ENCODE assay signal across 8 cellular contexts in genomic region chr17:81398170-81398854, GRCh38. TPM values are rescaled to one million over a fixed set of nuclear protein-coding genes. Genes with fewer than 3 reads are reported as not detected.
DNase-seq lines count a peak whose midpoint lies in the region; ATAC-seq, FAIRE-seq and TF ChIP-seq lines count a peak whose summit lies in the region.

No MANE protein-coding gene starts in this region.

- dilution Hi-C loops in keratinocyte (cut with MboI; ENCODE audit: extremely low pct_ligation_motif_present, low sequenced_read_pairs): no loop called here

- no peaks in the 10 kb centered on the region for H3K9me1 ChIP-seq in keratinocyte (ENCODE audit: control insufficient read depth, extremely low read depth, insufficient read depth, low read length)

- H3K9me3 Mint-ChIP-seq in activated CD4-positive, alpha-beta T cell treated with anti-CD3 and anti-CD28 coated beads, Interleukin-2, amount 10 ng/mL, durations not matched to agents 24 days and 14 days: no peaks in the 10 kb centered on the region

- H3K9ac ChIP-seq in adipocyte (ENCODE audit: low read length) (peak overlapping the region; percentile 97), keratinocyte (ENCODE audit: control insufficient read depth, extremely low read depth, insufficient read depth, low read length) (peak overlapping the region; percentile 89), subcutaneous abdominal adipose tissue (ENCODE audit: low read length in 5 of 5) (peak overlapping the region in 4 of 5 donors; percentile 44 to 82 (median 72))

- H3K4me1 ChIP-seq in adipocyte (ENCODE audit: control insufficient read depth, insufficient read depth, low read length) (peaks cover 40% of the 10 kb centered on the region), keratinocyte (ENCODE audit: control insufficient read depth, extremely low read depth, insufficient read depth, low read length) (peaks cover 33% of the 10 kb centered on the region), subcutaneous abdominal adipose tissue (ENCODE audit: control insufficient read depth in 5 of 5, insufficient read depth in 5 of 5, low read length in 5 of 5) (peaks cover 13 to 79% (median 66%) of the 10 kb centered on the region in 5 donors)

- intact Hi-C loops in activated CD4-positive, alpha-beta T cell treated with anti-CD3 and anti-CD28 coated beads, Interleukin-2, amount 10 ng/mL, durations not matched to agents 24 days and 14 days (cut with micrococcal nuclease): loop anchor here (5.0 to 10.0 kb wide), 2 partner anchors 84 to 1584 kb away; no protein-coding TSS in a partner anchor

- H3K27ac ChIP-seq in keratinocyte (ENCODE audit: control insufficient read depth, insufficient read depth, low read length) (peak overlapping the region; percentile 82), subcutaneous abdominal adipose tissue (ENCODE audit: low read depth, low read length) (peak overlapping the region; percentile 87)

- H3K4me3 ChIP-seq in adipocyte (ENCODE audit: low read length) (peak overlapping the region; percentile 90), keratinocyte (ENCODE audit: control insufficient read depth in 2 of 3, extremely low read depth in 1 of 3, insufficient read depth in 2 of 3, low read depth in 1 of 3, low read length in 3 of 3) (peak overlapping the region; percentile 63 to 81 (median 77)), subcutaneous abdominal adipose tissue (ENCODE audit: low read depth in 1 of 5, low read length in 5 of 5) (peak overlapping the region; percentile 64 to 82 (median 74))

- H3K36me3 Mint-ChIP-seq in activated CD4-positive, alpha-beta T cell treated with anti-CD3 and anti-CD28 coated beads, Interleukin-2, amount 10 ng/mL, durations not matched to agents 24 days and 14 days (ENCODE audit: low read depth): peaks cover 5% of the 10 kb centered on the region

- no peak for ATAC-seq in HG03457 (IDR thresholded peaks at IDR 0.05; ENCODE audit: unreplicated experiment)

- no peak for DNase-seq in activated CD4-positive, alpha-beta T cell treated with anti-CD3 and anti-CD28 coated beads, Interleukin-2, amount 10 ng/mL, durations not matched to agents 24 days and 14 days
- DNase-seq in activated CD4-positive, alpha-beta T cell treated with anti-CD3 and anti-CD28 coated beads for 1 hour: no peak
- DNase-seq in adipocyte (ENCODE audit: low read depth) (no peak), keratinocyte (ENCODE audit: low read depth, low spot score) (no peak), SHP77 (lab: John Stamatoyannopoulos, UW) (no peak), SIG-M5 (lab: John Stamatoyannopoulos, UW) (no peak)

- peak overlapping the region; percentile 95 for H3K4me2 ChIP-seq in keratinocyte (ENCODE audit: control insufficient read depth, extremely low read depth, insufficient read depth, low read depth, low read length)

- FAIRE-seq in keratinocyte (lab: Jason Lieb, UNC): no peak

- H3K27me3 ChIP-seq in adipocyte (replicated peaks; ENCODE audit: control insufficient read depth, insufficient read depth, low read length) (no peaks in the 10 kb centered on the region), keratinocyte (ENCODE audit: control insufficient read depth, extremely low read depth, insufficient read depth, low read length) (no peaks in the 10 kb centered on the region), subcutaneous abdominal adipose tissue (ENCODE audit: control insufficient read depth in 5 of 5, insufficient read depth in 4 of 5, low read length in 5 of 5) (no peaks in the 10 kb centered on the region)

- TF ChIP-seq CTCF in keratinocyte (optimal IDR thresholded peaks at IDR 0.05 in 1 of 3, IDR thresholded peaks at IDR 0.05 in 1 of 3, conservative IDR thresholded peaks at IDR 0.05 in 1 of 3; ENCODE audit: extremely low read depth in 1 of 3, insufficient read depth in 2 of 3, low read length in 3 of 3): no peak

- H3K4me3 Mint-ChIP-seq in activated CD4-positive, alpha-beta T cell treated with anti-CD3 and anti-CD28 coated beads, Interleukin-2, amount 10 ng/mL, durations not matched to agents 24 days and 14 days: peak overlapping the region; percentile 84

- H4K20me1 ChIP-seq in keratinocyte (ENCODE audit: control insufficient read depth, extremely low read depth, insufficient read depth, low read length): no peaks in the 10 kb centered on the region

- peak overlapping the region; percentile 5 for H2AFZ ChIP-seq in keratinocyte (ENCODE audit: control insufficient read depth, low read length)

- peak overlapping the region; percentile 65 for H3K27ac Mint-ChIP-seq in activated CD4-positive, alpha-beta T cell treated with anti-CD3 and anti-CD28 coated beads, Interleukin-2, amount 10 ng/mL, durations not matched to agents 24 days and 14 days

- H3K79me2 ChIP-seq in keratinocyte (ENCODE audit: control insufficient read depth, insufficient read depth, low read length): peaks cover 43% of the 10 kb centered on the region

- no peaks in the 10 kb centered on the region for H3K36me3 ChIP-seq in adipocyte (ENCODE audit: control insufficient read depth, insufficient read depth, low read length, severe bottlenecking)
- H3K36me3 ChIP-seq in keratinocyte (ENCODE audit: control insufficient read depth in 2 of 2, extremely low read depth in 1 of 2, insufficient read depth in 2 of 2, low read length in 2 of 2): no peaks in the 10 kb centered on the region
- H3K36me3 ChIP-seq in subcutaneous abdominal adipose tissue (ENCODE audit: control insufficient read depth in 5 of 5, insufficient read depth in 5 of 5, low read length in 5 of 5): no peaks in the 10 kb centered on the region

- peaks cover 17% of the 10 kb centered on the region for H3K4me1 Mint-ChIP-seq in activated CD4-positive, alpha-beta T cell treated with anti-CD3 and anti-CD28 coated beads, Interleukin-2, amount 10 ng/mL, durations not matched to agents 24 days and 14 days

- H3K9me3 ChIP-seq in adipocyte (ENCODE audit: control insufficient read depth, low read length) (no peaks in the 10 kb centered on the region), keratinocyte (ENCODE audit: control insufficient read depth, low read depth, low read length) (no peaks in the 10 kb centered on the region), subcutaneous abdominal adipose tissue (ENCODE audit: control insufficient read depth in 5 of 5, low read length in 5 of 5) (no peaks in the 10 kb centered on the region)

- peaks cover 59% of the 10 kb centered on the region for H3K27me3 Mint-ChIP-seq in activated CD4-positive, alpha-beta T cell treated with anti-CD3 and anti-CD28 coated beads, Interleukin-2, amount 10 ng/mL, durations not matched to agents 24 days and 14 days

RNA-seq across cellular contexts. Expression of gene BAHCC1, which starts 3.1 kb away (rescaled TPM):
- total RNA-seq in activated CD4-positive, alpha-beta T cell treated with anti-CD3 and anti-CD28 coated beads, Interleukin-2, amount 10 ng/mL, durations not matched to agents 24 days and 14 days: 0.05 TPM in 1 of 2 replicates, not detected in the other
- 0.52 to 1.0 TPM (median 0.80 TPM) in 3 replicates for polyA plus RNA-seq in keratinocyte
- polyA plus RNA-seq in keratinocyte (2011; ENCODE audit: low read depth): 0.74 TPM
- polyA plus RNA-seq in keratinocyte (2011; cell fraction: cytosol; rRNA removed): 0.13 and 0.88 TPM in 2 replicates
- 3.0 and 5.1 TPM in 2 replicates for polyA plus RNA-seq in keratinocyte (2011; cell fraction: nucleus; rRNA removed)
- 0.85 and 2.5 TPM in 2 replicates for polyA plus RNA-seq in keratinocyte (2012; ENCODE audit: low replicate concordance)
- 0.99 to 4.3 TPM (median 1.3 TPM) in 3 replicates for polyA minus RNA-seq in keratinocyte
- polyA minus RNA-seq in keratinocyte (2011; cell fraction: cytosol; rRNA and poly(A)+ RNA removed): 0.96 TPM
- polyA minus RNA-seq in keratinocyte (2011; cell fraction: nucleus; rRNA and poly(A)+ RNA removed): 4.7 and 6.7 TPM in 2 replicates
